ENCODE assay signal across 1 cellular context in the genomic region with DNA sequence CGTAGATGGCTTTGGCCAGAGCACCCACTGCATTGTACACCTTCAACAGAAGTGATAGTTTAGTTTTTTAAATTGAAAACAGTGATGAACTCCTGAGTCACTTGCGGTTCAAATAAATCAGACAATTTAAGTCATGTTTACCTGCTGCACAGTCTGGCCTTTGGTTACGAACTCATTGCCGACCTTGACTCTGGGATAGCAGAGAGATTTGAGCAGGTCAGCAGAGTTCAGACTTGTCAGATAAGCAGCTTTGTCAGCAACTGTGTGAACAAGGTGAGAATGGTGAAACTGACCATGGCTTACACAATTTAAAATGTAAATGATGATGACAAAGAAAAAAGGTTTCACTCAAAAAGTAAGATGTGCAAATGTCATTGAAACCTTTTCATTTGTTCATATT.
TF ChIP-seq lines count a peak whose summit lies in the region.

No MANE protein-coding gene starts in this region.

TF ChIP-seq in HepG2, 621 proteins besides CTCF, POLR2A, EP300 and RAD21 (continued from another document):
- TF ChIP-seq, protein P1, sequence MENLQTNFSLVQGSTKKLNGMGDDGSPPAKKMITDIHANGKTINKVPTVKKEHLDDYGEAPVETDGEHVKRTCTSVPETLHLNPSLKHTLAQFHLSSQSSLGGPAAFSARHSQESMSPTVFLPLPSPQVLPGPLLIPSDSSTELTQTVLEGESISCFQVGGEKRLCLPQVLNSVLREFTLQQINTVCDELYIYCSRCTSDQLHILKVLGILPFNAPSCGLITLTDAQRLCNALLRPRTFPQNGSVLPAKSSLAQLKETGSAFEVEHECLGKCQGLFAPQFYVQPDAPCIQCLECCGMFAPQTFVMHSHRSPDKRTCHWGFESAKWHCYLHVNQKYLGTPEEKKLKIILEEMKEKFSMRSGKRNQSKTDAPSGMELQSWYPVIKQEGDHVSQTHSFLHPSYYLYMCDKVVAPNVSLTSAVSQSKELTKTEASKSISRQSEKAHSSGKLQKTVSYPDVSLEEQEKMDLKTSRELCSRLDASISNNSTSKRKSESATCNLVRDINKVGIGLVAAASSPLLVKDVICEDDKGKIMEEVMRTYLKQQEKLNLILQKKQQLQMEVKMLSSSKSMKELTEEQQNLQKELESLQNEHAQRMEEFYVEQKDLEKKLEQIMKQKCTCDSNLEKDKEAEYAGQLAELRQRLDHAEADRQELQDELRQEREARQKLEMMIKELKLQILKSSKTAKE (CRISPR knock-in tag; IDR thresholded peaks at IDR 0.05; ENCODE audit: borderline replicate concordance) = peak; percentile 51
- TF ChIP-seq TCF7 (IDR thresholded peaks at IDR 0.05; ENCODE audit: low read depth) (peak; percentile 29; the same call in 1 of the 2 replicates), TEAD2 (CRISPR knock-in tag; IDR thresholded peaks at IDR 0.05) (no peak), ZNF572 (CRISPR knock-in tag; IDR thresholded peaks at IDR 0.05) (no peak), GFI1 (CRISPR knock-in tag; IDR thresholded peaks at IDR 0.05; ENCODE audit: borderline replicate concordance) (peak; percentile 82; the same call in 1 of the 2 replicates), ZNF17 (CRISPR knock-in tag; IDR thresholded peaks at IDR 0.05) (no peak), ARHGAP35 (CRISPR knock-in tag; IDR thresholded peaks at IDR 0.05; ENCODE audit: borderline replicate concordance) (no peak), CCDC6 (CRISPR knock-in tag; IDR thresholded peaks at IDR 0.05) (no peak), ZNF232 (CRISPR knock-in tag; IDR thresholded peaks at IDR 0.05; ENCODE audit: borderline replicate concordance) (no peak), ZNF24 (IDR thresholded peaks at IDR 0.05) (no peak), NCOR1 (IDR thresholded peaks at IDR 0.05; ENCODE audit: borderline replicate concordance, low read length) (peak; percentile 39; the same call in 1 of the 2 replicates), ZSCAN20 (CRISPR knock-in tag; IDR thresholded peaks at IDR 0.05; ENCODE audit: borderline replicate concordance) (no peak), ZNF83 (CRISPR knock-in tag; IDR thresholded peaks at IDR 0.05; ENCODE audit: borderline replicate concordance) (no peak), ZNF282 (IDR thresholded peaks at IDR 0.05; ENCODE audit: partially characterized antibody) (no peak), ZNF543 (CRISPR knock-in tag; IDR thresholded peaks at IDR 0.05) (no peak), ZNF614 (CRISPR knock-in tag; IDR thresholded peaks at IDR 0.05; ENCODE audit: borderline replicate concordance) (no peak), ZFY (CRISPR knock-in tag; IDR thresholded peaks at IDR 0.05) (no peak), HNRNPH1 (optimal IDR thresholded peaks at IDR 0.05; ENCODE audit: low read depth, low read length) (no peak), ZNF678 (CRISPR knock-in tag; IDR thresholded peaks at IDR 0.05) (no peak), ZFAT (CRISPR knock-in tag; conservative IDR thresholded peaks at IDR 0.05) (no peak)
- TF ChIP-seq, protein P2, sequence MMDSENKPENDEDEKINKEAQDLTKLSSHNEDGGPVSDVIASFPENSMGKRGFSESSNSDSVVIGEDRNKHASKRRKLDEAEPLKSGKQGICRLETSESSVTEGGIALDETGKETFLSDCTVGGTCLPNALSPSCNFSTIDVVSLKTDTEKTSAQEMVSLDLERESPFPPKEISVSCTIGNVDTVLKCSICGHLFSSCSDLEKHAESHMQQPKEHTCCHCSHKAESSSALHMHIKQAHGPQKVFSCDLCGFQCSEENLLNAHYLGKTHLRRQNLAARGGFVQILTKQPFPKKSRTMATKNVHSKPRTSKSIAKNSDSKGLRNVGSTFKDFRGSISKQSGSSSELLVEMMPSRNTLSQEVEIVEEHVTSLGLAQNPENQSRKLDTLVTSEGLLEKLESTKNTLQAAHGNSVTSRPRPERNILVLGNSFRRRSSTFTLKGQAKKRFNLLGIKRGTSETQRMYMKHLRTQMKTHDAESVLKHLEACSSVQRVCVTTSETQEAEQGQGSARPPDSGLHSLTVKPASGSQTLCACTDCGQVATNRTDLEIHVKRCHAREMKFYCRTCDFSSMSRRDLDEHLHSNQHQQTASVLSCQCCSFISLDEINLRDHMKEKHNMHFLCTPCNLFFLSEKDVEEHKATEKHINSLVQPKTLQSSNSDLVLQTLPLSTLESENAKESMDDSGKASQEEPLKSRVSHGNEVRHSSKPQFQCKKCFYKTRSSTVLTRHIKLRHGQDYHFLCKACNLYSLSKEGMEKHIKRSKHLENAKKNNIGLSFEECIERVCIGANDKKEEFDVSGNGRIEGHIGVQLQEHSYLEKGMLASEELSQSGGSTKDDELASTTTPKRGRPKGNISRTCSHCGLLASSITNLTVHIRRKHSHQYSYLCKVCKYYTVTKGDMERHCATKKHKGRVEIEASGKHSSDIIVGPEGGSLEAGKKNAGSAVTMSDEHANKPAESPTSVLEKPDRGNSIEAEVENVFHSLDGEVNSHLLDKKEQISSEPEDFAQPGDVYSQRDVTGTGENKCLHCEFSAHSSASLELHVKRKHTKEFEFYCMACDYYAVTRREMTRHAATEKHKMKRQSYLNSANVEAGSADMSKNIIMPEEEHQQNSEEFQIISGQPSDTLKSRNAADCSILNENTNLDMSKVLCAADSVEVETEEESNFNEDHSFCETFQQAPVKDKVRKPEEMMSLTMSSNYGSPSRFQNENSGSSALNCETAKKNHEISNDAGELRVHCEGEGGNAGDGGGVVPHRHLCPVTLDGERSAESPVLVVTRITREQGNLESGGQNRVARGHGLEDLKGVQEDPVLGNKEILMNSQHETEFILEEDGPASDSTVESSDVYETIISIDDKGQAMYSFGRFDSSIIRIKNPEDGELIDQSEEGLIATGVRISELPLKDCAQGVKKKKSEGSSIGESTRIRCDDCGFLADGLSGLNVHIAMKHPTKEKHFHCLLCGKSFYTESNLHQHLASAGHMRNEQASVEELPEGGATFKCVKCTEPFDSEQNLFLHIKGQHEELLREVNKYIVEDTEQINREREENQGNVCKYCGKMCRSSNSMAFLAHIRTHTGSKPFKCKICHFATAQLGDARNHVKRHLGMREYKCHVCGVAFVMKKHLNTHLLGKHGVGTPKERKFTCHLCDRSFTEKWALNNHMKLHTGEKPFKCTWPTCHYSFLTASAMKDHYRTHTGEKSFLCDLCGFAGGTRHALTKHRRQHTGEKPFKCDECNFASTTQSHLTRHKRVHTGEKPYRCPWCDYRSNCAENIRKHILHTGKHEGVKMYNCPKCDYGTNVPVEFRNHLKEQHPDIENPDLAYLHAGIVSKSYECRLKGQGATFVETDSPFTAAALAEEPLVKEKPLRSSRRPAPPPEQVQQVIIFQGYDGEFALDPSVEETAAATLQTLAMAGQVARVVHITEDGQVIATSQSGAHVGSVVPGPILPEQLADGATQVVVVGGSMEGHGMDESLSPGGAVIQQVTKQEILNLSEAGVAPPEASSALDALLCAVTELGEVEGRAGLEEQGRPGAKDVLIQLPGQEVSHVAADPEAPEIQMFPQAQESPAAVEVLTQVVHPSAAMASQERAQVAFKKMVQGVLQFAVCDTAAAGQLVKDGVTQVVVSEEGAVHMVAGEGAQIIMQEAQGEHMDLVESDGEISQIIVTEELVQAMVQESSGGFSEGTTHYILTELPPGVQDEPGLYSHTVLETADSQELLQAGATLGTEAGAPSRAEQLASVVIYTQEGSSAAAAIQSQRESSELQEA (CRISPR knock-in tag; IDR thresholded peaks at IDR 0.05; ENCODE audit: not compliant biosample characterization) = no peak
- TF ChIP-seq, protein P3, sequence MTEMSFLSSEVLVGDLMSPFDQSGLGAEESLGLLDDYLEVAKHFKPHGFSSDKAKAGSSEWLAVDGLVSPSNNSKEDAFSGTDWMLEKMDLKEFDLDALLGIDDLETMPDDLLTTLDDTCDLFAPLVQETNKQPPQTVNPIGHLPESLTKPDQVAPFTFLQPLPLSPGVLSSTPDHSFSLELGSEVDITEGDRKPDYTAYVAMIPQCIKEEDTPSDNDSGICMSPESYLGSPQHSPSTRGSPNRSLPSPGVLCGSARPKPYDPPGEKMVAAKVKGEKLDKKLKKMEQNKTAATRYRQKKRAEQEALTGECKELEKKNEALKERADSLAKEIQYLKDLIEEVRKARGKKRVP (CRISPR knock-in tag; IDR thresholded peaks at IDR 0.05) = 0 out of 4 replicates have a peak, but pooled peaks of 1 of the 2 experiments have one; percentile 17
- TF ChIP-seq, protein P4, sequence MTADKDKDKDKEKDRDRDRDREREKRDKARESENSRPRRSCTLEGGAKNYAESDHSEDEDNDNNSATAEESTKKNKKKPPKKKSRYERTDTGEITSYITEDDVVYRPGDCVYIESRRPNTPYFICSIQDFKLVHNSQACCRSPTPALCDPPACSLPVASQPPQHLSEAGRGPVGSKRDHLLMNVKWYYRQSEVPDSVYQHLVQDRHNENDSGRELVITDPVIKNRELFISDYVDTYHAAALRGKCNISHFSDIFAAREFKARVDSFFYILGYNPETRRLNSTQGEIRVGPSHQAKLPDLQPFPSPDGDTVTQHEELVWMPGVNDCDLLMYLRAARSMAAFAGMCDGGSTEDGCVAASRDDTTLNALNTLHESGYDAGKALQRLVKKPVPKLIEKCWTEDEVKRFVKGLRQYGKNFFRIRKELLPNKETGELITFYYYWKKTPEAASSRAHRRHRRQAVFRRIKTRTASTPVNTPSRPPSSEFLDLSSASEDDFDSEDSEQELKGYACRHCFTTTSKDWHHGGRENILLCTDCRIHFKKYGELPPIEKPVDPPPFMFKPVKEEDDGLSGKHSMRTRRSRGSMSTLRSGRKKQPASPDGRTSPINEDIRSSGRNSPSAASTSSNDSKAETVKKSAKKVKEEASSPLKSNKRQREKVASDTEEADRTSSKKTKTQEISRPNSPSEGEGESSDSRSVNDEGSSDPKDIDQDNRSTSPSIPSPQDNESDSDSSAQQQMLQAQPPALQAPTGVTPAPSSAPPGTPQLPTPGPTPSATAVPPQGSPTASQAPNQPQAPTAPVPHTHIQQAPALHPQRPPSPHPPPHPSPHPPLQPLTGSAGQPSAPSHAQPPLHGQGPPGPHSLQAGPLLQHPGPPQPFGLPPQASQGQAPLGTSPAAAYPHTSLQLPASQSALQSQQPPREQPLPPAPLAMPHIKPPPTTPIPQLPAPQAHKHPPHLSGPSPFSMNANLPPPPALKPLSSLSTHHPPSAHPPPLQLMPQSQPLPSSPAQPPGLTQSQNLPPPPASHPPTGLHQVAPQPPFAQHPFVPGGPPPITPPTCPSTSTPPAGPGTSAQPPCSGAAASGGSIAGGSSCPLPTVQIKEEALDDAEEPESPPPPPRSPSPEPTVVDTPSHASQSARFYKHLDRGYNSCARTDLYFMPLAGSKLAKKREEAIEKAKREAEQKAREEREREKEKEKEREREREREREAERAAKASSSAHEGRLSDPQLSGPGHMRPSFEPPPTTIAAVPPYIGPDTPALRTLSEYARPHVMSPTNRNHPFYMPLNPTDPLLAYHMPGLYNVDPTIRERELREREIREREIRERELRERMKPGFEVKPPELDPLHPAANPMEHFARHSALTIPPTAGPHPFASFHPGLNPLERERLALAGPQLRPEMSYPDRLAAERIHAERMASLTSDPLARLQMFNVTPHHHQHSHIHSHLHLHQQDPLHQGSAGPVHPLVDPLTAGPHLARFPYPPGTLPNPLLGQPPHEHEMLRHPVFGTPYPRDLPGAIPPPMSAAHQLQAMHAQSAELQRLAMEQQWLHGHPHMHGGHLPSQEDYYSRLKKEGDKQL (CRISPR knock-in tag; IDR thresholded peaks at IDR 0.05; ENCODE audit: low read depth) = 0 out of 2 replicates have a peak, but pooled peaks have one; percentile 24
- TF ChIP-seq, protein P5, sequence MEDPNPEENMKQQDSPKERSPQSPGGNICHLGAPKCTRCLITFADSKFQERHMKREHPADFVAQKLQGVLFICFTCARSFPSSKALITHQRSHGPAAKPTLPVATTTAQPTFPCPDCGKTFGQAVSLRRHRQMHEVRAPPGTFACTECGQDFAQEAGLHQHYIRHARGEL (CRISPR knock-in tag; IDR thresholded peaks at IDR 0.05) = no peak
TF ChIP-seq in HepG2: peak in this region for 53.
